Comparison of ENCODE assay signal across 13 cellular contexts in genomic region chr3:167031364-167032049, GRCh38.
DNase-seq lines count a peak whose midpoint lies in the region; ATAC-seq and TF ChIP-seq lines count a peak whose summit lies in the region.
"Had no signal": no experiment of that assay in that cellular context is flagged by ENCODE, and none has a peak within 500 bp of the region (broad histone marks: within the 10 kb centered on the region; RNA-seq: fewer than 3 reads in every experiment).

No MANE protein-coding gene starts in this region.

- no peak overlapping the region for H4K5ac ChIP-seq in mesendoderm (ENCODE audit: low read length)

- CTCF ChIA-PET in activated CD4-positive, alpha-beta memory T cell treated with anti-CD3 and anti-CD28 coated beads, Interleukin-2, amount 10 ng/mL, durations not matched to agents 7 days and 5 days (lab: Charles Lee), result no interaction called here

- no peak overlapping the region for H3K4me2 ChIP-seq in mesendoderm (ENCODE audit: low read length)
- H3K4me2 ChIP-seq: PC-9 had no signal

- H3K27ac ChIP-seq in ACC112 (ENCODE audit: low read depth, low read length), result no peak overlapping the region
- no peak overlapping the region for H3K27ac ChIP-seq in brain microvascular endothelial cell
- no peak overlapping the region for H3K27ac ChIP-seq in mesendoderm (ENCODE audit: low read depth, low read length)
- H3K27ac ChIP-seq: PC-9, SJSA1 had no signal

- peak overlapping the region; percentile 15 for H2AFZ ChIP-seq in ACC112 (ENCODE audit: low read length, unreplicated experiment)
- H2AFZ ChIP-seq: PC-9 had no signal

- H3K27ac Mint-ChIP-seq in activated CD4-positive, alpha-beta memory T cell treated with anti-CD3 and anti-CD28 coated beads, Interleukin-2, amount 10 ng/mL, durations not matched to agents 7 days and 5 days, result no peak overlapping the region
- H3K27ac Mint-ChIP-seq: H9 had no signal

- no peak overlapping the region for H3K23ac ChIP-seq in mesendoderm (ENCODE audit: low read length)

- no peak overlapping the region for H4K8ac ChIP-seq in mesendoderm (ENCODE audit: low read depth, low read length)

- no peak for ATAC-seq in GM21529 (IDR thresholded peaks at IDR 0.05; ENCODE audit: unreplicated experiment)

- no peak overlapping the region for H3K18ac ChIP-seq in mesendoderm (ENCODE audit: low read length)

- no peaks in the 10 kb centered on the region for H3K9me3 Mint-ChIP-seq in activated CD4-positive, alpha-beta memory T cell treated with anti-CD3 and anti-CD28 coated beads, Interleukin-2, amount 10 ng/mL, durations not matched to agents 7 days and 5 days
- H3K9me3 Mint-ChIP-seq: H9 had no signal

- no peaks in the 10 kb centered on the region for H3K79me1 ChIP-seq in mesendoderm (ENCODE audit: low read length)

- H3K4me3 Mint-ChIP-seq in activated CD4-positive, alpha-beta memory T cell treated with anti-CD3 and anti-CD28 coated beads, Interleukin-2, amount 10 ng/mL, durations not matched to agents 7 days and 5 days, result no peak overlapping the region
- H3K4me3 Mint-ChIP-seq: H9 had no signal

- H3K27me3 ChIP-seq in ACC112 (ENCODE audit: insufficient read depth, low read length), result peaks cover 25% of the 10 kb centered on the region; the same call in 1 of the 2 replicates
- no peaks in the 10 kb centered on the region for H3K27me3 ChIP-seq in brain microvascular endothelial cell (replicated peaks)
- H3K27me3 ChIP-seq in mesendoderm (ENCODE audit: insufficient read depth, low read length, poor library complexity), result no peaks in the 10 kb centered on the region
- H3K27me3 ChIP-seq: SJSA1 had no signal

- in situ Hi-C loops in brain microvascular endothelial cell (cut with HindIII; ENCODE audit: low pct_ligation_motif_present, low sequenced_read_pairs), result no loop called here

- WGBS in mesendoderm (ENCODE audit: extremely low coverage, insufficient coverage, low lambda C conversion rate), result no CpG with 5 or more reads among the region's 12 CpGs

- H3K4me1 ChIP-seq in ACC112 (ENCODE audit: control insufficient read depth, insufficient read depth, low read length, unreplicated experiment) (no peaks in the 10 kb centered on the region), mesendoderm (ENCODE audit: control insufficient read depth, low read depth, low read length) (no peaks in the 10 kb centered on the region)
- H3K4me1 ChIP-seq: SJSA1 had no signal

- H3K56ac ChIP-seq in mesendoderm (ENCODE audit: low read length), result no peak overlapping the region

- no peak for TF ChIP-seq CTCF in brain microvascular endothelial cell (IDR thresholded peaks at IDR 0.05; ENCODE audit: low read depth, low read length, missing control alignments)

- no peaks in the 10 kb centered on the region for H3K36me3 ChIP-seq in ACC112 (ENCODE audit: insufficient read depth, low read length)
- no peaks in the 10 kb centered on the region for H3K36me3 ChIP-seq in brain microvascular endothelial cell (replicated peaks)
- no peaks in the 10 kb centered on the region for H3K36me3 ChIP-seq in mesendoderm (ENCODE audit: control insufficient read depth, insufficient read depth, low read length)
- H3K36me3 ChIP-seq: SJSA1 had no signal

- H3K4ac ChIP-seq in mesendoderm (ENCODE audit: low read depth, low read length), result no peak overlapping the region

- POLR2A ChIA-PET in activated CD4-positive, alpha-beta memory T cell treated with anti-CD3 and anti-CD28 coated beads, Interleukin-2, amount 10 ng/mL, durations not matched to agents 7 days and 5 days (lab: Charles Lee), result no interaction called here

- no peaks in the 10 kb centered on the region for H3K27me3 Mint-ChIP-seq in activated CD4-positive, alpha-beta memory T cell treated with anti-CD3 and anti-CD28 coated beads, Interleukin-2, amount 10 ng/mL, durations not matched to agents 7 days and 5 days

- no peak overlapping the region for H2BK15ac ChIP-seq in mesendoderm (replicated peaks; ENCODE audit: low read depth)

- no peaks in the 10 kb centered on the region for H3K4me1 Mint-ChIP-seq in activated CD4-positive, alpha-beta memory T cell treated with anti-CD3 and anti-CD28 coated beads, Interleukin-2, amount 10 ng/mL, durations not matched to agents 7 days and 5 days

- no peak overlapping the region for H2AK5ac ChIP-seq in mesendoderm (ENCODE audit: low read length)

- DNase-seq in NCI-H226, result peak; percentile 42
- DNase-seq in brain microvascular endothelial cell, result peak; percentile 6
- DNase-seq in mesendoderm, result peak; percentile 44
- DNase-seq in activated CD4-positive, alpha-beta memory T cell treated with anti-CD3 and anti-CD28 coated beads, Interleukin-2, amount 10 ng/mL, durations not matched to agents 7 days and 5 days, result no peak
- DNase-seq in COLO668 (lab: John Stamatoyannopoulos, UW; ENCODE audit: unreplicated experiment), result no peak
- no peak for DNase-seq in effector CD4-positive, alpha-beta T cell
- DNase-seq: C1 segment of cervical spinal cord, H9, NCI-H1417 treated with DMSO at 0.1 percent for 48 hours had no signal

- H2BK120ac ChIP-seq in mesendoderm (ENCODE audit: low read depth, low read length), result no peak overlapping the region

- H3K79me2 ChIP-seq in ACC112 (ENCODE audit: control insufficient read depth, insufficient read depth, low read length, unreplicated experiment) (no peaks in the 10 kb centered on the region), mesendoderm (ENCODE audit: control insufficient read depth, insufficient read depth, low read length) (no peaks in the 10 kb centered on the region)

- H2BK5ac ChIP-seq in mesendoderm (ENCODE audit: low read length), result no peak overlapping the region

- no peak overlapping the region for H3K9ac ChIP-seq in mesendoderm (ENCODE audit: low read length)

- H3K4me3 ChIP-seq in ACC112 (ENCODE audit: low read depth, low read length) (no peak overlapping the region), brain microvascular endothelial cell (ENCODE audit: low read depth, low read length) (no peak overlapping the region), mesendoderm (ENCODE audit: low read length) (no peak overlapping the region)
- H3K4me3 ChIP-seq: PC-9, SJSA1 had no signal

- H3K36me3 Mint-ChIP-seq in activated CD4-positive, alpha-beta memory T cell treated with anti-CD3 and anti-CD28 coated beads, Interleukin-2, amount 10 ng/mL, durations not matched to agents 7 days and 5 days (ENCODE audit: low read depth), result no peaks in the 10 kb centered on the region

Comparison
In these comparisons a context has a peak if more than half of its experiments do, and no peak if none do; other contexts are left out.
1. DNase-seq: peak in NCI-H226 (single experiment), brain microvascular endothelial cell (single experiment) and mesendoderm (single experiment); none in activated CD4-positive, alpha-beta memory T cell treated with anti-CD3 and anti-CD28 coated beads, Interleukin-2, amount 10 ng/mL, durations not matched to agents 7 days and 5 days (single experiment), COLO668 (single experiment) and effector CD4-positive, alpha-beta T cell (single experiment).